8 cellular contexts compared by ENCODE assay signal in genomic region chr1:147242449-147243227, GRCh38. TPM values are rescaled to one million over a fixed set of nuclear protein-coding genes. Genes with fewer than 3 reads are reported as not detected.
DNase-seq lines count a peak whose midpoint lies in the region; ATAC-seq and TF ChIP-seq lines count a peak whose summit lies in the region.

TSS of gene CHD1L (plus strand) at chr1:147242684. CDS start at chr1:147242704, 20 bp downstream.

- intact Hi-C loops in colonic mucosa (cut with DNase I) = loop anchor here (2.0 to 10.0 kb wide), 2 partner anchors 70 to 158 kb away; partner anchors contain the start of gene PRKAB2

- peaks cover 46% of the 10 kb centered on the region for H4K20me1 ChIP-seq in BLaER1

- H3K4me2 ChIP-seq in BLaER1 = peak within 1 kb of the TSS; percentile 73

- peak within 1 kb of the TSS; percentile 91 for H3K9ac ChIP-seq in BLaER1
- H3K9ac ChIP-seq in colonic mucosa (ENCODE audit: low read depth in 2 of 2, low read length in 2 of 2) = peak within 1 kb of the TSS; percentile 79 to 88

- H3K9me3 ChIP-seq in BLaER1 (0 out of 2 replicates have a peak, but pooled peaks cover 2% of the 10 kb centered on the region), colonic mucosa (no peaks in the 10 kb centered on the region)

- ATAC-seq in HG03460 (IDR thresholded peaks at IDR 0.05; ENCODE audit: unreplicated experiment) = peak; percentile 81

- H3K36me3 ChIP-seq in BLaER1 (peaks cover 8% of the 10 kb centered on the region; the same call in 1 of the 2 replicates), colonic mucosa (no peaks in the 10 kb centered on the region)

- peak; percentile 74 for TF ChIP-seq CTCF in colonic mucosa (IDR thresholded peaks at IDR 0.05)

- DNase-seq in GM19240 (ENCODE audit: insufficient read length, low spot score) (peak; percentile 92), NCI-H524 treated with DMSO at 0.1 percent for 48 hours (lab: John Stamatoyannopoulos, UW) (peak; percentile 50), colonic mucosa (peak; percentile 95), left kidney (ENCODE audit: low read depth, low spot score) (peak; percentile 98)
- DNase-seq in activated CD4-positive, alpha-beta T cell treated with anti-CD3 and anti-CD28 coated beads for 48 hours = peak; percentile 95
- peak; percentile 95 for DNase-seq in stimulated activated CD4-positive, alpha-beta T cell treated with anti-CD3 and anti-CD28 coated beads, Interleukin-2, amount 100 ng/mL, for 24 hours

- H3K27ac ChIP-seq in BLaER1 = peak within 1 kb of the TSS; percentile 95
- peak within 1 kb of the TSS; percentile 95 for H3K27ac ChIP-seq in colonic mucosa

- H3K4me1 ChIP-seq in BLaER1 (peaks cover 44% of the 10 kb centered on the region), colonic mucosa (no peaks in the 10 kb centered on the region)

- peak within 1 kb of the TSS; percentile 86 for H3K4me3 ChIP-seq in BLaER1
- H3K4me3 ChIP-seq in colonic mucosa = peak within 1 kb of the TSS; percentile 100

- H3K27me3 ChIP-seq in BLaER1 (no peaks in the 10 kb centered on the region), colonic mucosa (no peaks in the 10 kb centered on the region)

RNA-seq across cellular contexts. Expression of gene CHD1L, which starts in this region (rescaled TPM):
- 10 to 100 TPM; 34.7 to 40.7 TPM for total RNA-seq in colonic mucosa

Comparison
In these comparisons a context has a peak if more than half of its experiments do, and no peak if none do; other contexts are left out.
1. Peak in every context shown above with its lines: DNase-seq, ATAC-seq, H3K4me3 ChIP-seq and H3K27ac ChIP-seq.